In genomic region chr1:161389158-161389557, GRCh38 we compare ENCODE assay signal across 9 cellular contexts. TPM values are rescaled to one million over a fixed set of nuclear protein-coding genes. Genes with fewer than 3 reads are reported as not detected.
DNase-seq lines count a peak whose midpoint lies in the region; ATAC-seq and TF ChIP-seq lines count a peak whose summit lies in the region.
"Not testable (repeated sequence)": the region's sequence is repeated elsewhere in the genome, so short reads cannot be mapped to it uniquely, and the experiment has no call there.
"Had no signal": no experiment of that assay in that cellular context is flagged by ENCODE, and none has a peak within 500 bp of the region (broad histone marks: within the 10 kb centered on the region; RNA-seq: fewer than 3 reads in every experiment).

No MANE protein-coding gene starts in this region.

- peak overlapping the region; percentile 95 for H3K27ac Mint-ChIP-seq in activated naive CD8-positive, alpha-beta T cell treated with anti-CD3 and anti-CD28 coated beads for 36 hours
- peak overlapping the region; percentile 93 for H3K27ac Mint-ChIP-seq in effector memory CD8-positive, alpha-beta T cell
- H3K27ac Mint-ChIP-seq in natural killer cell treated with Interleukin-12 subunit alpha and Interleukin-12 subunit beta and Interleukin-15 and Interleukin-18, amount 100 ng/mL, for 72 hours, result peak overlapping the region; percentile 80 to 93
- H3K27ac Mint-ChIP-seq in stimulated activated memory B cell treated with anti-CD40 and anti-IgM and Interleukin-4, amounts not matched to agents 10 μg/mL and 1 μg/mL and 100 μg/mL, for 72 hours, result peak overlapping the region; percentile 94

- H3K27me3 Mint-ChIP-seq in activated naive CD8-positive, alpha-beta T cell treated with anti-CD3 and anti-CD28 coated beads for 36 hours; effector memory CD8-positive, alpha-beta T cell; natural killer cell treated with Interleukin-12 subunit alpha and Interleukin-12 subunit beta and Interleukin-15 and Interleukin-18, amount 100 ng/mL, for 72 hours; stimulated activated memory B cell treated with anti-CD40 and anti-IgM and Interleukin-4, amounts not matched to agents 10 μg/mL and 1 μg/mL and 100 μg/mL, for 72 hours: not testable (repeated sequence)

- RAD21 ChIA-PET in HCT116 (lab: Charles Lee; ENCODE audit: low non-redundant PET in 1 of 2, low total read pairs in 2 of 2, uncharacterized antibody in 2 of 2, unreplicated experiment in 2 of 2), result interaction anchor here in 1 of 2 experiments (0.6 to 0.7 kb wide), 2 partner anchors 195 to 350 kb away, joined by 3 to 8 read pairs; no protein-coding TSS in a partner anchor

- peak overlapping the region; percentile 92 for H3K4me3 Mint-ChIP-seq in activated naive CD8-positive, alpha-beta T cell treated with anti-CD3 and anti-CD28 coated beads for 36 hours
- H3K4me3 Mint-ChIP-seq in effector memory CD8-positive, alpha-beta T cell, result peak overlapping the region; percentile 82 to 87
- H3K4me3 Mint-ChIP-seq in natural killer cell treated with Interleukin-12 subunit alpha and Interleukin-12 subunit beta and Interleukin-15 and Interleukin-18, amount 100 ng/mL, for 72 hours, result peak overlapping the region; percentile 88
- H3K4me3 Mint-ChIP-seq in stimulated activated memory B cell treated with anti-CD40 and anti-IgM and Interleukin-4, amounts not matched to agents 10 μg/mL and 1 μg/mL and 100 μg/mL, for 72 hours, result peak overlapping the region; percentile 98

- H4K20me1 ChIP-seq in HCT116 (ENCODE audit: insufficient read depth), result not testable (repeated sequence)

- H3K4me3 ChIP-seq in AG04449 (ENCODE audit: low read depth, low read length), result peak overlapping the region; percentile 83
- H3K4me3 ChIP-seq in HCT116 (replicated peaks in 1 of 2; ENCODE audit: low read depth in 1 of 2, low read length in 2 of 2), result peak overlapping the region; percentile 56 to 63
- peak overlapping the region; percentile 96 for H3K4me3 ChIP-seq in SK-N-MC
- peak overlapping the region; percentile 99 for H3K4me3 ChIP-seq in iPS-15b (ENCODE audit: low read depth, low read length)

- POLR2A ChIA-PET in AG04449 (lab: Yijun Ruan, JAX) (interaction anchor here (1.0 to 1.2 kb wide), 3 partner anchors 11 to 187 kb away, joined by 3 to 9 read pairs (median 3); partner anchors contain the start of genes NDUFS2 and TOMM40L), HCT116 (lab: Charles Lee) (interaction anchor here (1.0 to 1.4 kb wide), 4 partner anchors 14 to 163 kb away, joined by 3 to 6 read pairs (median 4); partner anchors contain the start of gene TOMM40L)

- DNase-seq in AG04449 (ENCODE audit: low read depth, low spot score); HCT116 (ENCODE audit: low read depth, low spot score); SK-N-MC (ENCODE audit: low read depth, low spot score); activated naive CD8-positive, alpha-beta T cell treated with anti-CD3 and anti-CD28 coated beads for 36 hours; effector memory CD8-positive, alpha-beta T cell; natural killer cell treated with Interleukin-12 subunit alpha and Interleukin-12 subunit beta and Interleukin-15 and Interleukin-18, amount 100 ng/mL, for 72 hours (ENCODE audit: low spot score): not testable (repeated sequence)

- H3K27me3 ChIP-seq in HCT116 (ENCODE audit: insufficient read depth, low read length), result not testable (repeated sequence)
- peaks cover 10% of the 10 kb centered on the region for H3K27me3 ChIP-seq in iPS-15b (ENCODE audit: control insufficient read depth, insufficient read depth, low read length)

- peaks cover 43% of the 10 kb centered on the region for H3K4me1 Mint-ChIP-seq in activated naive CD8-positive, alpha-beta T cell treated with anti-CD3 and anti-CD28 coated beads for 36 hours
- peaks cover 8 to 13% of the 10 kb centered on the region in 2 donors for H3K4me1 Mint-ChIP-seq in effector memory CD8-positive, alpha-beta T cell (ENCODE audit: low read depth in 2 of 2)
- peaks cover 26 to 36% of the 10 kb centered on the region in 2 donors for H3K4me1 Mint-ChIP-seq in natural killer cell treated with Interleukin-12 subunit alpha and Interleukin-12 subunit beta and Interleukin-15 and Interleukin-18, amount 100 ng/mL, for 72 hours (ENCODE audit: low read depth in 2 of 2)
- H3K4me1 Mint-ChIP-seq in stimulated activated memory B cell treated with anti-CD40 and anti-IgM and Interleukin-4, amounts not matched to agents 10 μg/mL and 1 μg/mL and 100 μg/mL, for 72 hours, result peaks cover 16% of the 10 kb centered on the region

- not testable (repeated sequence) for TF ChIP-seq CTCF in AG04449 (IDR thresholded peaks at IDR 0.05; ENCODE audit: insufficient read depth, low read length, missing control alignments); HCT116 (IDR thresholded peaks at IDR 0.05 in 2 of 3, conservative IDR thresholded peaks at IDR 0.05 in 1 of 3; ENCODE audit: borderline replicate concordance in 1 of 3, insufficient read depth in 1 of 3, low read depth in 2 of 3, low read length in 2 of 3)

- intact Hi-C loops in HCT116 (cut with micrococcal nuclease), result loop anchor here (10.0 kb wide), 1 partner anchor 74 kb away; the partner anchor contains the start of gene SDHC

- CTCF ChIA-PET in AG04449 (lab: Yijun Ruan, JAX) (interaction anchor here (0.8 to 2.2 kb wide), 7 partner anchors 9 to 187 kb away, joined by 3 to 6 read pairs (median 3); partner anchors contain the start of genes NDUFS2 and TOMM40L), HCT116 (lab: Charles Lee) (interaction anchor here (1.0 to 1.7 kb wide), 4 partner anchors 8 to 164 kb away, joined by 3 to 4 read pairs (median 4); partner anchors contain the start of gene TOMM40L)

- H3K36me3 Mint-ChIP-seq in activated naive CD8-positive, alpha-beta T cell treated with anti-CD3 and anti-CD28 coated beads for 36 hours; effector memory CD8-positive, alpha-beta T cell (ENCODE audit: insufficient read depth); natural killer cell treated with Interleukin-12 subunit alpha and Interleukin-12 subunit beta and Interleukin-15 and Interleukin-18, amount 100 ng/mL, for 72 hours; stimulated activated memory B cell treated with anti-CD40 and anti-IgM and Interleukin-4, amounts not matched to agents 10 μg/mL and 1 μg/mL and 100 μg/mL, for 72 hours: not testable (repeated sequence)

- not testable (repeated sequence) for TF ChIP-seq RAD21 in HCT116 (IDR thresholded peaks at IDR 0.05; ENCODE audit: low read depth)

- not testable (repeated sequence) for TF ChIP-seq POLR2A in HCT116 (IDR thresholded peaks at IDR 0.05; ENCODE audit: borderline replicate concordance, extremely low read depth, insufficient read depth, insufficient read length)

- H3K79me2 ChIP-seq in HCT116 (ENCODE audit: insufficient read depth, low read length), result not testable (repeated sequence)

- not testable (repeated sequence) for H3K9me2 ChIP-seq in HCT116 (ENCODE audit: insufficient read depth)

- H3K4me1 ChIP-seq in HCT116 (ENCODE audit: control insufficient read depth in 1 of 2, insufficient read depth in 2 of 2, low read length in 2 of 2), result peaks cover 14 to 28% of the 10 kb centered on the region in 2 experiments
- not testable (repeated sequence) for H3K4me1 ChIP-seq in iPS-15b (ENCODE audit: control insufficient read depth, insufficient read depth, low read length)

- peak overlapping the region; percentile 80 for H3K27ac ChIP-seq in HCT116 (ENCODE audit: low read depth, low read length)
- not testable (repeated sequence) for H3K27ac ChIP-seq in SK-N-MC

- not testable (repeated sequence) for H2AFZ ChIP-seq in HCT116 (ENCODE audit: low read depth, low read length, poor library complexity, severe bottlenecking)

- not testable (repeated sequence) for H3K9me3 Mint-ChIP-seq in activated naive CD8-positive, alpha-beta T cell treated with anti-CD3 and anti-CD28 coated beads for 36 hours; effector memory CD8-positive, alpha-beta T cell; natural killer cell treated with Interleukin-12 subunit alpha and Interleukin-12 subunit beta and Interleukin-15 and Interleukin-18, amount 100 ng/mL, for 72 hours; stimulated activated memory B cell treated with anti-CD40 and anti-IgM and Interleukin-4, amounts not matched to agents 10 μg/mL and 1 μg/mL and 100 μg/mL, for 72 hours

- not testable (repeated sequence) for H3K36me3 ChIP-seq in HCT116 (ENCODE audit: control insufficient read depth in 1 of 2, insufficient read depth in 2 of 2, low read length in 2 of 2); SK-N-MC (ENCODE audit: insufficient read depth, low read length); iPS-15b (ENCODE audit: control insufficient read depth, insufficient read depth, low read length)

- H3K9me3 ChIP-seq in HCT116 (ENCODE audit: control insufficient read depth in 1 of 2, insufficient read depth in 1 of 2, low read depth in 1 of 2, low read length in 2 of 2); SK-N-MC (ENCODE audit: low read depth, low read length); iPS-15b (ENCODE audit: control insufficient read depth, insufficient read depth, low read length): not testable (repeated sequence)

- not testable (repeated sequence) for ATAC-seq in HCT116; effector memory CD8-positive, alpha-beta T cell (replicated peaks); natural killer cell treated with Interleukin-12 subunit alpha and Interleukin-12 subunit beta and Interleukin-15 and Interleukin-18, amount 100 ng/mL, for 72 hours; stimulated activated memory B cell treated with anti-CD40 and anti-IgM and Interleukin-4, amounts not matched to agents 10 μg/mL and 1 μg/mL and 100 μg/mL, for 72 hours

- peak overlapping the region; percentile 93 for H3K4me2 ChIP-seq in HCT116 (ENCODE audit: low read length)

- BruUV-seq in HCT116 (replicated peaks; lab: Mats Ljungman, UMichigan), result not testable (repeated sequence)

- H3K9ac ChIP-seq in HCT116 (ENCODE audit: low read length) (peak overlapping the region; percentile 70), SK-N-MC (ENCODE audit: insufficient read length) (peak overlapping the region; percentile 85), iPS-15b (ENCODE audit: low read depth, low read length) (peak overlapping the region; percentile 87)

RNA-seq across cellular contexts. Expression of gene CFAP126, which starts 21.5 kb away (rescaled TPM):
- not detected for total RNA-seq in HCT116 (2021; ENCODE audit: unreplicated experiment)
- not detected in 2 replicates for polyA plus RNA-seq in HCT116 (2012)
- not detected for total RNA-seq in activated naive CD8-positive, alpha-beta T cell treated with anti-CD3 and anti-CD28 coated beads for 36 hours
- total RNA-seq in natural killer cell treated with Interleukin-12 subunit alpha and Interleukin-12 subunit beta and Interleukin-15 and Interleukin-18, amount 100 ng/mL, for 72 hours, result not detected
- total RNA-seq: M059J had no signal
